Comparison of ENCODE assay signal across 17 cellular contexts in the genomic region with DNA sequence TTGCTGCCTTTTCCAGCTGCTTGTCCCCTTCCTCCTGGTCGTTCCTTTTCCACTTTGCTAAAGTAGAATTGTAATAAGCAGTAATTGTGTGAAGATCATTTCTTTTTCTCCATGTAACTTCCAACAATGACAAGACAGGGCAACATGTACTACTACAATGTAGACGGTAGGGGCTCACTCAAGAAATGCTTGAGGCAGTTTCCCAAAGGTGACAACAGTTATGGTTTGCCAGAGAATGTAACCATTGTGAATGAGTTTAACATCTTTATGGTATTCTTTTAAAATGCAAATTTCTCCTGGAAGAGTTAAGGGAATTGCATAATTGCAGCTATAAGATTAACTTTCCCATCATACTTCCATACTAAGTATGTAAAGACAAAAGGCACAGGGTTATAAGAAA. TPM values are rescaled to one million over a fixed set of nuclear protein-coding genes. Genes with fewer than 3 reads are reported as not detected.
DNase-seq lines count a peak whose midpoint lies in the region; ATAC-seq and TF ChIP-seq lines count a peak whose summit lies in the region.
"Had no signal": no experiment of that assay in that cellular context is flagged by ENCODE, and none has a peak within 500 bp of the region (broad histone marks: within the 10 kb centered on the region; RNA-seq: fewer than 3 reads in every experiment).

No MANE protein-coding gene starts in this region.

- no CpG with 5 or more reads among the region's 2 CpGs for WGBS in H9 (ENCODE audit: extremely low coverage, insufficient read length, low lambda C conversion rate)

- peaks cover 2% of the 10 kb centered on the region; the same call in 1 of the 2 replicates for H3K4me1 ChIP-seq in H9 (ENCODE audit: insufficient read depth, low read length)
- no peaks in the 10 kb centered on the region for H3K4me1 ChIP-seq in osteoblast (ENCODE audit: insufficient read depth, low read length)
- H3K4me1 ChIP-seq: SJCRH30 had no signal

- TF ChIP-seq CTCF in H9 (conservative IDR thresholded peaks at IDR 0.05) (peak; percentile 60), glutamatergic neuron (IDR thresholded peaks at IDR 0.05; ENCODE audit: partially characterized antibody, unreplicated experiment) (peak; percentile 10), osteoblast (IDR thresholded peaks at IDR 0.05; ENCODE audit: extremely low read depth, low read depth, low read length) (no peak)

- H3K18ac ChIP-seq in H9 (ENCODE audit: insufficient read length, low read depth, low read length): no peak overlapping the region

- in situ Hi-C loops in SK-MEL-5 (cut with HindIII; ENCODE audit: low pct_unique_long_range_greater_than_20kb, low sequenced_read_pairs): no loop called here

- H3K79me2 ChIP-seq in H9 (ENCODE audit: insufficient read depth, low read length) (no peaks in the 10 kb centered on the region; the same call in 1 of the 2 replicates), osteoblast (ENCODE audit: insufficient read depth, low read length) (peaks cover 37% of the 10 kb centered on the region)

- no peak overlapping the region for H3K14ac ChIP-seq in H9 (ENCODE audit: insufficient read depth, low read length)

- no peak overlapping the region for H2AK5ac ChIP-seq in H9 (ENCODE audit: insufficient read length, low read length)

- H4K20me1 ChIP-seq in H9 (ENCODE audit: control insufficient read depth, insufficient read depth, insufficient read length) (no peaks in the 10 kb centered on the region), osteoblast (ENCODE audit: insufficient read depth, low read length) (no peaks in the 10 kb centered on the region)

- peaks cover 25 to 27% of the 10 kb centered on the region in 2 experiments for H3K4me1 Mint-ChIP-seq in H9
- H3K4me1 Mint-ChIP-seq in glutamatergic neuron (ENCODE audit: low read depth, unreplicated experiment): no peaks in the 10 kb centered on the region
- H3K4me1 Mint-ChIP-seq: B cell had no signal

- H3K27me3 ChIP-seq in H9 (ENCODE audit: insufficient read depth, low read length): no peaks in the 10 kb centered on the region
- H3K27me3 ChIP-seq in osteoblast (ENCODE audit: insufficient read depth, low read length): no peaks in the 10 kb centered on the region
- H3K27me3 ChIP-seq: SJCRH30 had no signal

- H2BK20ac ChIP-seq in H9 (ENCODE audit: low read depth, low read length, poor library complexity, severe bottlenecking): no peak overlapping the region

- H4K91ac ChIP-seq in H9 (ENCODE audit: insufficient read length, low read depth, low read length): no peak overlapping the region

- no peak overlapping the region for H3K56ac ChIP-seq in H9 (ENCODE audit: insufficient read length, low read depth, low read length)

- no peak overlapping the region for H2BK120ac ChIP-seq in H9 (ENCODE audit: low read depth, low read length, poor library complexity, severe bottlenecking)

- no peak overlapping the region for H3K9ac ChIP-seq in H9 (ENCODE audit: extremely low read depth, insufficient read length, low read length)

- H3K27ac ChIP-seq in H9 (ENCODE audit: insufficient read length, low read depth, low read length) (no peak overlapping the region), osteoblast (ENCODE audit: low read depth, low read length) (peak overlapping the region; percentile 7)
- H3K27ac ChIP-seq: RWPE1, SJCRH30 had no signal

- no peaks in the 10 kb centered on the region for H3K27me3 Mint-ChIP-seq in H9 (ENCODE audit: low read depth)
- no peaks in the 10 kb centered on the region for H3K27me3 Mint-ChIP-seq in glutamatergic neuron (ENCODE audit: unreplicated experiment)
- H3K27me3 Mint-ChIP-seq: B cell; CD4-positive, CD25-positive, alpha-beta regulatory T cell had no signal

- H3T11ph ChIP-seq in H9 (ENCODE audit: low read length): no peak overlapping the region

- no peak for ATAC-seq in HG02759 (IDR thresholded peaks at IDR 0.05; ENCODE audit: unreplicated experiment)

- H3K4me2 ChIP-seq in H9 (ENCODE audit: insufficient read depth, insufficient read length, low read length): no peak overlapping the region
- no peak overlapping the region for H3K4me2 ChIP-seq in osteoblast (ENCODE audit: insufficient read depth, low read length)

- H2AFZ ChIP-seq in H9 (ENCODE audit: low read length): no peak overlapping the region
- H2AFZ ChIP-seq in osteoblast (ENCODE audit: low read length): no peak overlapping the region

- no peak overlapping the region for H4K8ac ChIP-seq in H9 (replicated peaks; ENCODE audit: insufficient read length, low read depth, low read length)

- no peaks in the 10 kb centered on the region for H3K9me3 Mint-ChIP-seq in H9
- H3K9me3 Mint-ChIP-seq in glutamatergic neuron (ENCODE audit: unreplicated experiment): peaks cover 5% of the 10 kb centered on the region

- no peak overlapping the region for H2BK5ac ChIP-seq in H9 (ENCODE audit: insufficient read length, low read length)

- H3K36me3 Mint-ChIP-seq in H9 (ENCODE audit: insufficient read depth in 1 of 3, low read depth in 3 of 3) (peaks cover 47 to 94% (median 86%) of the 10 kb centered on the region in 3 experiments), glutamatergic neuron (ENCODE audit: unreplicated experiment) (no peaks in the 10 kb centered on the region)

- H3K27ac Mint-ChIP-seq in H9 (peak overlapping the region; percentile 77 to 95 (median 90)), glutamatergic neuron (ENCODE audit: unreplicated experiment) (no peak overlapping the region)
- H3K27ac Mint-ChIP-seq: B cell had no signal

- H3K9me3 ChIP-seq in H9 (ENCODE audit: control insufficient read depth, low read depth, low read length): no peaks in the 10 kb centered on the region
- no peaks in the 10 kb centered on the region for H3K9me3 ChIP-seq in osteoblast (ENCODE audit: low read depth, low read length)
- H3K9me3 ChIP-seq: SJCRH30 had no signal

- peaks cover 88% of the 10 kb centered on the region for H3K36me3 ChIP-seq in osteoblast (ENCODE audit: insufficient read depth, low read length)

- H3K23me2 ChIP-seq in H9 (ENCODE audit: insufficient read length, low read depth, low read length, poor library complexity, severe bottlenecking): no peaks in the 10 kb centered on the region

- peaks cover 2% of the 10 kb centered on the region for H3K79me1 ChIP-seq in H9 (ENCODE audit: insufficient read depth, low read depth, low read length, poor library complexity, severe bottlenecking)

- H3K4me3 ChIP-seq in osteoblast (ENCODE audit: insufficient read depth, low read length): no peak overlapping the region
- H3K4me3 ChIP-seq: SJCRH30 had no signal

- H3K23ac ChIP-seq in H9 (ENCODE audit: insufficient read length, low read depth, low read length): no peak overlapping the region

- DNase-seq in H9 (no peak), SK-MEL-5 (ENCODE audit: low read depth, low spot score) (peak; percentile 31), glutamatergic neuron (no peak), osteoblast (ENCODE audit: insufficient read length, low spot score, missing footprints) (no peak), anterior cingulate cortex (lab: John Stamatoyannopoulos, UW) (no peak), HCEC 1CT (no peak), ecto neural progenitor cell (ENCODE audit: low spot score) (no peak)
- DNase-seq: CD4-positive, CD25-positive, alpha-beta regulatory T cell; DMS53; NCI-H1417 treated with DMSO at 0.1 percent for 48 hours; NCI-H1930; NCI-H446; SJCRH30; SW 1271 had no signal

- H3K4me3 Mint-ChIP-seq in H9 (peak overlapping the region in 1 of 2 experiments; percentile 60; a peak in 3 of 5 replicates), glutamatergic neuron (ENCODE audit: unreplicated experiment) (no peak overlapping the region)
- H3K4me3 Mint-ChIP-seq: B cell; CD4-positive, CD25-positive, alpha-beta regulatory T cell had no signal

- H3K4ac ChIP-seq in H9 (ENCODE audit: low read depth, low read length): no peak overlapping the region

- H4K5ac ChIP-seq in H9 (ENCODE audit: insufficient read length, low read depth, low read length): no peak overlapping the region

- no peak overlapping the region for H2BK12ac ChIP-seq in H9 (ENCODE audit: insufficient read length, low read depth, low read length)

- H2BK15ac ChIP-seq in H9 (ENCODE audit: low read depth, low read length): no peak overlapping the region

RNA-seq across cellular contexts. Expression of gene PHLDA1, which starts 23.8 kb away (rescaled TPM):
- 106 TPM in 2 replicates for total RNA-seq in H9 (2021)
- total RNA-seq in SK-MEL-5 (2014; rRNA removed; shearing (Covaris generic)): 108 and 115 TPM in 2 replicates
- polyA plus RNA-seq in SK-MEL-5 (2015; cell fraction: cytosol; rRNA removed): 132 and 167 TPM in 2 replicates
- polyA plus RNA-seq in SK-MEL-5 (2015; cell fraction: nucleus; rRNA removed): 128 and 165 TPM in 2 replicates
- total RNA-seq in glutamatergic neuron (ENCODE audit: unreplicated experiment): 169 TPM
- 111 and 136 TPM in 2 replicates for total RNA-seq in osteoblast

RNA-seq across cellular contexts. Expression of gene NAP1L1, which starts 29.1 kb away (rescaled TPM):
- 988 and 1,012 TPM in 2 replicates for total RNA-seq in H9 (2021)
- 255 and 261 TPM in 2 replicates for total RNA-seq in SK-MEL-5 (2014; rRNA removed; shearing (Covaris generic))
- polyA plus RNA-seq in SK-MEL-5 (2015; cell fraction: cytosol; rRNA removed): 452 and 492 TPM in 2 replicates
- polyA plus RNA-seq in SK-MEL-5 (2015; cell fraction: nucleus; rRNA removed): 493 and 593 TPM in 2 replicates
- 635 TPM for total RNA-seq in glutamatergic neuron (ENCODE audit: unreplicated experiment)
- total RNA-seq in osteoblast: 200 and 203 TPM in 2 replicates
